In the genomic region with DNA sequence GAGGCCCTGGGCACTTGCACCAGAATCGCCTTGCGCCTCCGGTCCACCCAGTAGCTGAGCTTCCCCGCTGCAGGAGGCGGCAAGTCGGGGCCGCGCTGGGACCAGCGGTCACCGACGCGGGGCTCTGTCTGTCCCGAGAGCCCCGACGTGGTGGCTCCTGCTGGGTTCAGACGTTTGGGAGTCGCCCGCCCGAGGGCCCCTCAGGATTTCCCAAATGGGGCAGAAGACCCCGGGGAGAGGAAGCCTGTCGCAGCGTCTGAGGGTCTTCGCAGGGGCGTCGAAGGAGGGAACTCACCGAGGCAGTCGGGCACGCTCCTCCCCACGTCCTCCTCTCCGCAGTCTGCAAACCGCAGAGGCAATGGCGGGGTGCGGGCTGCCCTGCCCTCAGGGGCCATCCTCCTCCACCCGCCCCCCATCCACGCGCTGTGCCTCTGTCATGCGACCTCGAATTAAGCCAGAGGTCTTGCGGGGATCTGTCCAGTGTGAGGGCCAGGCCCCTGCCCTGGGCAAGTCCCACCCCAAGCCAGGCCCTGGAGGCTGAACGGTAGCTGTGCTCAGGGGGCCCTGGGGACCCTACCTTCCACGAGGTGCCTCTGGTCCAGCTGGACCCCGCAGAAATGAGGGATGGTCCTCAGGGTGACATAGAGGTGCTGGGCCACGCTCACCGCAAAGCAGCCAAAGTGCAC, we compare ENCODE assay signal across 13 cellular contexts. TPM values are rescaled to one million over a fixed set of nuclear protein-coding genes. Genes with fewer than 3 reads are reported as not detected.
A peak's percentile ranks its signal among the peaks of the same experiment; 100 is the strongest.
DNase-seq lines count a peak whose midpoint lies in the region; ATAC-seq, FAIRE-seq and TF ChIP-seq lines count a peak whose summit lies in the region.
"Had no signal": no experiment of that assay in that cellular context is flagged by ENCODE, and none has a peak within 500 bp of the region (broad histone marks: within the 10 kb centered on the region; RNA-seq: fewer than 3 reads in every experiment).

No MANE protein-coding gene starts in this region.

- FAIRE-seq in bronchial epithelial cell (lab: Jason Lieb, UNC): no peak

- H3K27me3 ChIP-seq in HAP-1 (ENCODE audit: low read depth) (no peaks in the 10 kb centered on the region), bronchial epithelial cell (ENCODE audit: control insufficient read depth, insufficient read depth, low read length) (peaks cover 1% of the 10 kb centered on the region), iPS-20b (ENCODE audit: insufficient read depth, low read length) (peaks cover 28% of the 10 kb centered on the region)

- H3K36me3 ChIP-seq in HAP-1 (replicated peaks) (no peaks in the 10 kb centered on the region), bronchial epithelial cell (ENCODE audit: control insufficient read depth, insufficient read depth, low read length) (no peaks in the 10 kb centered on the region), iPS-20b (ENCODE audit: insufficient read depth, low read depth, low read length) (no peaks in the 10 kb centered on the region)
- H3K36me3 ChIP-seq: esophagus squamous epithelium had no signal

- no peak overlapping the region for H3K27ac ChIP-seq in iPS-20b (ENCODE audit: low read length)
- H3K27ac ChIP-seq: esophagus squamous epithelium had no signal

- no peak overlapping the region for H3K9ac ChIP-seq in iPS-20b (ENCODE audit: low read depth, low read length)

- H3K9me3 ChIP-seq in HAP-1 (no peaks in the 10 kb centered on the region), iPS-20b (ENCODE audit: insufficient read depth, low read depth, low read length) (no peaks in the 10 kb centered on the region)
- H3K9me3 ChIP-seq: esophagus squamous epithelium had no signal

- H3K4me3 ChIP-seq in HAP-1 (peak overlapping the region; percentile 33), bronchial epithelial cell (ENCODE audit: low read depth, low read length) (peak overlapping the region; percentile 10), iPS-20b (ENCODE audit: low read length) (peak overlapping the region; percentile 49; the same call in 1 of the 2 replicates), skeletal muscle cell (ENCODE audit: low read depth, low read length) (peak overlapping the region; percentile 17)

- in situ Hi-C loops in HAP-1 (cut with MboI; ENCODE audit: low sequenced_read_pairs): no loop called here

- DNase-seq in HAP-1 (ENCODE audit: low spot score in 2 of 2) (no peak), bronchial epithelial cell (ENCODE audit: low read depth) (no peak), skeletal muscle cell (ENCODE audit: low read depth) (no peak), DMS79 (lab: John Stamatoyannopoulos, UW) (no peak), T-helper 1 cell (no peak)
- DNase-seq in activated naive CD4-positive, alpha-beta T cell treated with anti-CD3 and anti-CD28 coated beads, Interleukin-2, amount 50 U/mL, for 16 hours: no peak
- DNase-seq: activated naive CD4-positive, alpha-beta T cell treated with anti-CD3 and anti-CD28 coated beads, Interleukin-2, amount 10 ng/mL, durations not matched to agents 7 days and 5 days; central memory CD4-positive, alpha-beta T cell; esophagus squamous epithelium had no signal

- ATAC-seq in HG02588 (IDR thresholded peaks at IDR 0.05; ENCODE audit: unreplicated experiment): no peak

- TF ChIP-seq CTCF in bronchial epithelial cell (IDR thresholded peaks at IDR 0.05; ENCODE audit: insufficient read depth, low read length, severe bottlenecking): no peak

- no peaks in the 10 kb centered on the region for H3K4me1 ChIP-seq in HAP-1
- H3K4me1 ChIP-seq in iPS-20b (ENCODE audit: insufficient read depth, low read length): no peaks in the 10 kb centered on the region

RNA-seq across cellular contexts. Expression of gene IL17REL, which starts 12.5 kb away (rescaled TPM):
- total RNA-seq in bronchial epithelial cell: not detected in 2 replicates
- total RNA-seq: esophagus squamous epithelium, myocyte had no signal

RNA-seq across cellular contexts. Expression of gene PIM3, which starts 39.5 kb away (rescaled TPM):
- total RNA-seq in bronchial epithelial cell: 67.1 and 130 TPM in 2 replicates

RNA-seq across cellular contexts. Expression of gene TTLL8, which starts 58.1 kb away (rescaled TPM):
- total RNA-seq in bronchial epithelial cell: not detected in 2 replicates
- total RNA-seq: activated CD8-positive, alpha-beta memory T cell treated with anti-CD3 and anti-CD28 coated beads for 36 hours; esophagus squamous epithelium; myocyte had no signal
